Comparison of ENCODE assay signal across 23 cellular contexts in genomic region chr3:123147754-123148535, GRCh38.
"Had no signal": no experiment of that assay in that cellular context is flagged by ENCODE, and none has a peak within 500 bp of the region (broad histone marks: within the 10 kb centered on the region; RNA-seq: fewer than 3 reads in every experiment).

No MANE protein-coding gene starts in this region.

- H3K27ac Mint-ChIP-seq: activated B cell treated with CpG ODN at 0.5 μM for 24 hours; activated CD4-positive, alpha-beta T cell treated with anti-CD3 and anti-CD28 coated beads for 36 hours; activated T-cell treated with anti-CD3 and anti-CD28 coated beads, Interleukin-2, amount 50 U/mL, for 24 hours; mesothelial cell of epicardium; natural killer cell; progenitor cell of endocrine pancreas; type B pancreatic cell had no signal

- H3K9me3 ChIP-seq: adrenal gland, ascending aorta, heart right ventricle, thoracic aorta had no signal

- H3K27ac ChIP-seq: ascending aorta, heart right ventricle, thoracic aorta had no signal

- H3K27me3 ChIP-seq: adrenal gland, ascending aorta, heart right ventricle had no signal

- H3K36me3 Mint-ChIP-seq: natural killer cell had no signal

- H3K4me1 ChIP-seq: ascending aorta had no signal

- H3K4me3 Mint-ChIP-seq: activated B cell treated with CpG ODN at 0.5 μM for 24 hours; activated CD4-positive, alpha-beta T cell treated with anti-CD3 and anti-CD28 coated beads for 36 hours; activated naive CD8-positive, alpha-beta T cell; activated T-cell treated with anti-CD3 and anti-CD28 coated beads, Interleukin-2, amount 50 U/mL, for 24 hours; activated T-helper 17 cell treated with anti-CD3 and anti-CD28 coated beads, Interleukin-2, amount 50 U/mL, for 72 hours; endodermal cell; mesothelial cell of epicardium; natural killer cell; T-cell; type B pancreatic cell had no signal

- H3K27me3 Mint-ChIP-seq: activated B cell treated with CpG ODN at 0.5 μM for 24 hours; activated CD4-positive, alpha-beta T cell treated with anti-CD3 and anti-CD28 coated beads for 36 hours; activated naive CD8-positive, alpha-beta T cell; activated T-cell treated with anti-CD3 and anti-CD28 coated beads, Interleukin-2, amount 50 U/mL, for 24 hours; activated T-helper 17 cell treated with anti-CD3 and anti-CD28 coated beads, Interleukin-2, amount 50 U/mL, for 72 hours; progenitor cell of endocrine pancreas; T-cell; type B pancreatic cell had no signal

- H3K4me1 Mint-ChIP-seq: activated CD4-positive, alpha-beta T cell treated with anti-CD3 and anti-CD28 coated beads for 36 hours; activated T-helper 17 cell treated with anti-CD3 and anti-CD28 coated beads, Interleukin-2, amount 50 U/mL, for 72 hours; T-cell had no signal

- ATAC-seq: activated CD4-positive, alpha-beta T cell treated with anti-CD3 and anti-CD28 coated beads for 36 hours; activated T-helper 17 cell treated with anti-CD3 and anti-CD28 coated beads, Interleukin-2, amount 50 U/mL, for 72 hours; heart right ventricle; natural killer cell; T-cell had no signal

- DNase-seq: activated B cell treated with CpG ODN at 0.5 μM for 24 hours; activated CD4-positive, alpha-beta T cell treated with anti-CD3 and anti-CD28 coated beads for 36 hours; activated CD4-positive, alpha-beta T cell treated with anti-CD3 and anti-CD28 coated beads, Interleukin-2, amount 50 U/mL, for 4 hours; activated CD8-positive, alpha-beta memory T cell treated with anti-CD3 and anti-CD28 coated beads for 24 hours; activated CD8-positive, alpha-beta memory T cell treated with anti-CD3 and anti-CD28 coated beads, Interleukin-2, amount 50 U/mL, for 4 hours; cortex of kidney; heart right ventricle; mammary epithelial cell; natural killer cell; retina; stimulated activated CD4-positive, alpha-beta T cell treated with anti-CD3 and anti-CD28 coated beads, Interleukin-4, amount 100 ng/mL, for 1 hour; stimulated activated naive CD4-positive, alpha-beta T cell; T-cell had no signal

- H3K4me3 ChIP-seq: adrenal gland, ascending aorta, heart right ventricle, thoracic aorta had no signal

- H3K9me3 Mint-ChIP-seq: activated B cell treated with CpG ODN at 0.5 μM for 24 hours; activated T-cell treated with anti-CD3 and anti-CD28 coated beads, Interleukin-2, amount 50 U/mL, for 24 hours; endodermal cell; mesothelial cell of epicardium; type B pancreatic cell had no signal
